13 cellular contexts compared by ENCODE assay signal in genomic region chr9:83509372-83509771, GRCh38.
A peak's percentile ranks its signal among the peaks of the same experiment; 100 is the strongest.
DNase-seq lines count a peak whose midpoint lies in the region; TF ChIP-seq lines count a peak whose summit lies in the region.
"Had no signal": no experiment of that assay in that cellular context is flagged by ENCODE, and none has a peak within 500 bp of the region (broad histone marks: within the 10 kb centered on the region; RNA-seq: fewer than 3 reads in every experiment).

No MANE protein-coding gene starts in this region.

- DNase-seq in AG08396 (ENCODE audit: low spot score) (peak; percentile 13), HFF-Myc (ENCODE audit: extremely low read depth, low read depth) (peak; percentile 19), dedifferentiated amniotic fluid mesenchymal stem cell (ENCODE audit: extremely low spot score) (peak; percentile 52), left kidney (ENCODE audit: low read depth, low spot score) (peak; percentile 41), NCI-H69 (lab: John Stamatoyannopoulos, UW) (no peak), NCI-H526 treated with DMSO at 0.1 percent for 48 hours (lab: John Stamatoyannopoulos, UW) (no peak), posterior cingulate gyrus (no peak), GM19240 (ENCODE audit: insufficient read length, low spot score) (no peak)
- DNase-seq: activated effector memory CD4-positive, alpha-beta T cell treated with anti-CD3 and anti-CD28 coated beads, Interleukin-2, amount 50 U/mL, for 16 hours; C1 segment of cervical spinal cord; Karpas-422; NCI-H187; SJCRH30 had no signal

- intact Hi-C loops in posterior cingulate gyrus (cut with DNase I), result no loop called here

- TF ChIP-seq CTCF in HFF-Myc (IDR thresholded peaks at IDR 0.05; ENCODE audit: low read depth, low read length, missing control alignments), result no peak

- no peak overlapping the region for H3K4me3 ChIP-seq in HFF-Myc (replicated peaks; ENCODE audit: low read depth, low read length)
- H3K4me3 ChIP-seq: SJCRH30 had no signal

Comparison
In these comparisons a context has a peak if more than half of its experiments do, and no peak if none do; other contexts are left out.
1. DNase-seq: peak in AG08396 (single experiment), HFF-Myc (single experiment), dedifferentiated amniotic fluid mesenchymal stem cell (single experiment) and left kidney (single experiment); none in NCI-H69 (single experiment), NCI-H526 treated with DMSO at 0.1 percent for 48 hours (single experiment), posterior cingulate gyrus (0 of 10) and GM19240 (single experiment).